ENCODE assay signal across 8 cellular contexts in genomic region chr22:41621099-41621910, GRCh38. TPM values are rescaled to one million over a fixed set of nuclear protein-coding genes. Genes with fewer than 3 reads are reported as not detected.
DNase-seq lines count a peak whose midpoint lies in the region; ATAC-seq, FAIRE-seq and TF ChIP-seq lines count a peak whose summit lies in the region.

XRCC6 (plus strand) TSS chr22:41621295; CDS start chr22:41622005, 710 bp downstream.

- H2BK20ac ChIP-seq in IMR-90 (ENCODE audit: low read depth, low read length): no peak within 1 kb of the TSS

- 0 out of 2 replicates have a peak, but pooled peaks cover 2% of the 10 kb centered on the region for H3K9me1 ChIP-seq in IMR-90 (ENCODE audit: insufficient read depth, low read length)

- POLR2A ChIA-PET in IMR-90 (lab: Charles Lee; ENCODE audit: unreplicated experiment): no interaction called here

- H4K20me1 ChIP-seq in IMR-90 (ENCODE audit: insufficient read depth, low read length): peaks cover 14% of the 10 kb centered on the region

- H3K27me3 ChIP-seq in IMR-90 (ENCODE audit: control insufficient read depth, insufficient read depth, low read length): no peaks in the 10 kb centered on the region
- H3K27me3 ChIP-seq in mononuclear cell (ENCODE audit: insufficient read depth, low read length): no peaks in the 10 kb centered on the region

- peak within 1 kb of the TSS; percentile 88 for H4K91ac ChIP-seq in IMR-90 (ENCODE audit: insufficient read depth, low read depth, low read length)

- peaks cover 17 to 62% of the 10 kb centered on the region in 2 experiments for H3K79me1 ChIP-seq in IMR-90 (ENCODE audit: low read depth in 1 of 2, low read length in 2 of 2)

- peak within 1 kb of the TSS; percentile 73 to 98 for H4K8ac ChIP-seq in IMR-90 (ENCODE audit: low read depth in 2 of 2, low read length in 2 of 2)

- peak within 1 kb of the TSS; percentile 98 for H2AK5ac ChIP-seq in IMR-90 (ENCODE audit: low read depth, low read length)

- peak within 1 kb of the TSS; percentile 94 for H3K4ac ChIP-seq in IMR-90 (ENCODE audit: low read depth, low read length)

- dilution Hi-C loops in IMR-90 (cut with HindIII; ENCODE audit: low sequenced_read_pairs, unreplicated experiment): no loop called here

- peak within 1 kb of the TSS; percentile 93 for H3K9ac ChIP-seq in IMR-90 (ENCODE audit: low read depth, low read length)

- H3K36me3 ChIP-seq in IMR-90 (ENCODE audit: control insufficient read depth, insufficient read depth, low read length): peaks cover 15% of the 10 kb centered on the region

- WGBS in IMR-90 (ENCODE audit: extremely low coverage in 2 of 2, insufficient read length in 1 of 2), 2 experiments: 0% methylated on average over 28 of the region's 70 CpGs; no CpG with 5 or more reads in 1 of the 2 experiments

- peak within 1 kb of the TSS; percentile 72; the same call in 1 of the 2 replicates for H2BK120ac ChIP-seq in IMR-90 (ENCODE audit: low read depth, low read length)

- peak within 1 kb of the TSS; percentile 99 for H2AK9ac ChIP-seq in IMR-90 (replicated peaks; ENCODE audit: low read depth, low read length, poor library complexity)

- H3K14ac ChIP-seq in IMR-90 (replicated peaks; ENCODE audit: low read depth, low read length): peak within 1 kb of the TSS; percentile 96

- H3K23ac ChIP-seq in IMR-90 (ENCODE audit: low read depth, low read length): peak within 1 kb of the TSS; percentile 99

- no peak within 1 kb of the TSS for H2BK15ac ChIP-seq in IMR-90 (ENCODE audit: low read depth, low read length)

- ATAC-seq in GM21526 (IDR thresholded peaks at IDR 0.05; ENCODE audit: low FRiP score, unreplicated experiment) (peak; percentile 71), IMR-90 (ENCODE audit: low read depth) (peak; percentile 97)

- H3K4me3 ChIP-seq in IMR-90 (ENCODE audit: insufficient read depth, low read depth, low read length) (peak within 1 kb of the TSS; percentile 84), mononuclear cell (ENCODE audit: low read length) (peak within 1 kb of the TSS; percentile 83)

- H3K4me2 ChIP-seq in IMR-90 (ENCODE audit: low read depth, low read length): peak within 1 kb of the TSS; percentile 91

- peak within 1 kb of the TSS; percentile 86 for H4K5ac ChIP-seq in IMR-90 (ENCODE audit: low read depth, low read length)

- no peak for TF ChIP-seq RAD21 in IMR-90 (IDR thresholded peaks at IDR 0.05; ENCODE audit: low read length)

- H3K18ac ChIP-seq in IMR-90 (ENCODE audit: low read depth, low read length): peak within 1 kb of the TSS; percentile 70

- in situ Hi-C loops in IMR-90 (cut with MboI; ENCODE audit: low sequenced_read_pairs): no loop called here

- TF ChIP-seq CTCF in D721Med (IDR thresholded peaks at IDR 0.05; ENCODE audit: insufficient read depth, missing control alignments) (no peak), IMR-90 (conservative IDR thresholded peaks at IDR 0.05; ENCODE audit: low read depth, low read length) (no peak)

- H2BK5ac ChIP-seq in IMR-90 (ENCODE audit: low read depth, low read length, poor library complexity, severe bottlenecking): peak within 1 kb of the TSS; percentile 93

- peak; percentile 62 for DNase-seq in D721Med (ENCODE audit: insufficient read length, low spot score)
- peak; percentile 100 for DNase-seq in IMR-90
- DNase-seq in OCI-M1 (lab: John Stamatoyannopoulos, UW): peak; percentile 99
- DNase-seq in activated T-cell treated with anti-CD3 and anti-CD28 coated beads for 24 hours (ENCODE audit: low read depth): peak; percentile 99
- DNase-seq in epidermal melanocyte (ENCODE audit: insufficient read length, low spot score): peak; percentile 98
- DNase-seq in stimulated activated CD8-positive, alpha-beta memory T cell treated with anti-CD3 and anti-CD28 coated beads, Interleukin-4, amount 100 ng/mL, for 1 hour (ENCODE audit: low read depth in 2 of 2, low spot score in 1 of 2): peak; percentile 100

- no peak for FAIRE-seq in D721Med (lab: Jason Lieb, UNC)

- CTCF ChIA-PET in IMR-90 (lab: Yijun Ruan, JAX): no interaction called here

- peak within 1 kb of the TSS; percentile 98 for H2AFZ ChIP-seq in IMR-90 (replicated peaks; ENCODE audit: low read length, poor library complexity)

- BruUV-seq in IMR-90 (replicated peaks; lab: Mats Ljungman, UMichigan): no TSS peak

- TF ChIP-seq POLR2A in IMR-90 (IDR thresholded peaks at IDR 0.05; ENCODE audit: low read depth, low read length): peak; percentile 94

- H3K27ac ChIP-seq in IMR-90 (ENCODE audit: insufficient read depth, low read length): peak within 1 kb of the TSS; percentile 94

- peaks cover 2% of the 10 kb centered on the region; the same call in 1 of the 2 replicates for H3K4me1 ChIP-seq in IMR-90 (ENCODE audit: control insufficient read depth, insufficient read depth, low read length)
- peaks cover 43% of the 10 kb centered on the region for H3K4me1 ChIP-seq in mononuclear cell (ENCODE audit: insufficient read depth, low read length)

- intact Hi-C loops in IMR-90 (cut with micrococcal nuclease): loop anchor here (2.0 kb wide), 1 partner anchor 77 kb away; the partner anchor contains the start of gene POLR3H

- peak within 1 kb of the TSS; percentile 79 for H3K56ac ChIP-seq in IMR-90 (ENCODE audit: extremely low read depth, insufficient read depth, low read length)

- H3K9me3 ChIP-seq in IMR-90 (ENCODE audit: control insufficient read depth, insufficient read depth, low read length): no peaks in the 10 kb centered on the region
- H3K9me3 ChIP-seq in mononuclear cell (ENCODE audit: low read depth, low read length): no peaks in the 10 kb centered on the region

TF ChIP-seq in IMR-90, 13 proteins besides CTCF, POLR2A, EP300 and RAD21:
- TF ChIP-seq MAZ (IDR thresholded peaks at IDR 0.05; ENCODE audit: borderline replicate concordance, low read depth, low read length) (no peak), MXI1 (IDR thresholded peaks at IDR 0.05; ENCODE audit: borderline replicate concordance, low read depth, low read length) (peak; percentile 68; the same call in 1 of the 2 replicates), BHLHE40 (IDR thresholded peaks at IDR 0.05; ENCODE audit: low read depth, low read length) (peak; percentile 92), USF2 (IDR thresholded peaks at IDR 0.05; ENCODE audit: low read depth, low read length) (peak; percentile 61)

RNA-seq across cellular contexts. Expression of gene XRCC6, which starts in this region (rescaled TPM):
- total RNA-seq in IMR-90 (2012; rRNA removed) (392 and 401 TPM in 2 replicates), mononuclear cell (210 TPM)
- polyA plus RNA-seq in IMR-90 (2012; rRNA removed): 173 and 202 TPM in 2 replicates
- polyA plus RNA-seq in IMR-90 (2012; cell fraction: cytosol; rRNA removed): 58.5 and 142 TPM in 2 replicates
- 19.7 and 77.2 TPM in 2 replicates for polyA plus RNA-seq in IMR-90 (2012; cell fraction: nucleus; rRNA removed; ENCODE audit: low replicate concordance)

Comparison
In these comparisons a context has a peak if more than half of its experiments do, and no peak if none do; other contexts are left out.
1. Peak in every context shown above with its lines: DNase-seq, ATAC-seq, H3K4me3 ChIP-seq and H3K27ac ChIP-seq.